In the genomic region with DNA sequence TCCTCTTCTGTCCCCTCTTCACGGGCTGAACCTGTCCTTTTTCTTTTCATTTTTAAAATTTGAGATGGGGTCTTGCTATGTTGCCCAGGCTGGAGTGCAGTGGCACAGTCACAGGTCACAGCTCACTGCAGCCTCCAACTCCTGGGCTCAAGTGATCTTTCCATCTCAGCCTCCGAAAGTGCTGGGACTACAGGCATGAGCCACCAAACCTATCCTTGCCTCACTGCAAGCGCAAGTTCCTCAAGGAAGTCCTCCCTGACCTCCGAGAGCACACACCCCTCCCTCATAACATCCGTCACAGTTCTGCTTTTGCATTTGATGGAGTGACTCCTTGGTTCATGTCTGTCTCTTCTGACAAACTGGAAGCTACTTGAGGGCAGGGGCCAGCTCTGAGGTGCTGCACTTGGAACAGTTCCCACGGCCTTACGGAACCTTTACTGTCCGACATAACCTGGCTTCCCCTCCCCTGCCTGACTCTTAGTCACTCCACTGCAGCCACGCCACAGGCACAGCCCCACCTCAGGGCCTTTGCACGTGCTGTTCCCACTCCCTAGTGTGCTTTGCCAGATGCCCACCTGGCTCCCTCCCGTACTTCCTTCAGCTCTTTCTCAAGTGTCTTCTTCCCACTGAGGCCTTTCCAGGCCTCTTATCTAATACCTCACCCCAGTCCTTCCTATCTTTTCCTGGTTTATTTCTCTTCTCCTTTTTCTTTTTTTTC, we compare ENCODE assay signal across 1 cellular context.
TF ChIP-seq lines count a peak whose summit lies in the region.

No MANE protein-coding gene starts in this region.

TF ChIP-seq in K562, 482 proteins besides CTCF, POLR2A, EP300 and RAD21 (continued from another document and continues in another):
- TF ChIP-seq, protein P1, sequence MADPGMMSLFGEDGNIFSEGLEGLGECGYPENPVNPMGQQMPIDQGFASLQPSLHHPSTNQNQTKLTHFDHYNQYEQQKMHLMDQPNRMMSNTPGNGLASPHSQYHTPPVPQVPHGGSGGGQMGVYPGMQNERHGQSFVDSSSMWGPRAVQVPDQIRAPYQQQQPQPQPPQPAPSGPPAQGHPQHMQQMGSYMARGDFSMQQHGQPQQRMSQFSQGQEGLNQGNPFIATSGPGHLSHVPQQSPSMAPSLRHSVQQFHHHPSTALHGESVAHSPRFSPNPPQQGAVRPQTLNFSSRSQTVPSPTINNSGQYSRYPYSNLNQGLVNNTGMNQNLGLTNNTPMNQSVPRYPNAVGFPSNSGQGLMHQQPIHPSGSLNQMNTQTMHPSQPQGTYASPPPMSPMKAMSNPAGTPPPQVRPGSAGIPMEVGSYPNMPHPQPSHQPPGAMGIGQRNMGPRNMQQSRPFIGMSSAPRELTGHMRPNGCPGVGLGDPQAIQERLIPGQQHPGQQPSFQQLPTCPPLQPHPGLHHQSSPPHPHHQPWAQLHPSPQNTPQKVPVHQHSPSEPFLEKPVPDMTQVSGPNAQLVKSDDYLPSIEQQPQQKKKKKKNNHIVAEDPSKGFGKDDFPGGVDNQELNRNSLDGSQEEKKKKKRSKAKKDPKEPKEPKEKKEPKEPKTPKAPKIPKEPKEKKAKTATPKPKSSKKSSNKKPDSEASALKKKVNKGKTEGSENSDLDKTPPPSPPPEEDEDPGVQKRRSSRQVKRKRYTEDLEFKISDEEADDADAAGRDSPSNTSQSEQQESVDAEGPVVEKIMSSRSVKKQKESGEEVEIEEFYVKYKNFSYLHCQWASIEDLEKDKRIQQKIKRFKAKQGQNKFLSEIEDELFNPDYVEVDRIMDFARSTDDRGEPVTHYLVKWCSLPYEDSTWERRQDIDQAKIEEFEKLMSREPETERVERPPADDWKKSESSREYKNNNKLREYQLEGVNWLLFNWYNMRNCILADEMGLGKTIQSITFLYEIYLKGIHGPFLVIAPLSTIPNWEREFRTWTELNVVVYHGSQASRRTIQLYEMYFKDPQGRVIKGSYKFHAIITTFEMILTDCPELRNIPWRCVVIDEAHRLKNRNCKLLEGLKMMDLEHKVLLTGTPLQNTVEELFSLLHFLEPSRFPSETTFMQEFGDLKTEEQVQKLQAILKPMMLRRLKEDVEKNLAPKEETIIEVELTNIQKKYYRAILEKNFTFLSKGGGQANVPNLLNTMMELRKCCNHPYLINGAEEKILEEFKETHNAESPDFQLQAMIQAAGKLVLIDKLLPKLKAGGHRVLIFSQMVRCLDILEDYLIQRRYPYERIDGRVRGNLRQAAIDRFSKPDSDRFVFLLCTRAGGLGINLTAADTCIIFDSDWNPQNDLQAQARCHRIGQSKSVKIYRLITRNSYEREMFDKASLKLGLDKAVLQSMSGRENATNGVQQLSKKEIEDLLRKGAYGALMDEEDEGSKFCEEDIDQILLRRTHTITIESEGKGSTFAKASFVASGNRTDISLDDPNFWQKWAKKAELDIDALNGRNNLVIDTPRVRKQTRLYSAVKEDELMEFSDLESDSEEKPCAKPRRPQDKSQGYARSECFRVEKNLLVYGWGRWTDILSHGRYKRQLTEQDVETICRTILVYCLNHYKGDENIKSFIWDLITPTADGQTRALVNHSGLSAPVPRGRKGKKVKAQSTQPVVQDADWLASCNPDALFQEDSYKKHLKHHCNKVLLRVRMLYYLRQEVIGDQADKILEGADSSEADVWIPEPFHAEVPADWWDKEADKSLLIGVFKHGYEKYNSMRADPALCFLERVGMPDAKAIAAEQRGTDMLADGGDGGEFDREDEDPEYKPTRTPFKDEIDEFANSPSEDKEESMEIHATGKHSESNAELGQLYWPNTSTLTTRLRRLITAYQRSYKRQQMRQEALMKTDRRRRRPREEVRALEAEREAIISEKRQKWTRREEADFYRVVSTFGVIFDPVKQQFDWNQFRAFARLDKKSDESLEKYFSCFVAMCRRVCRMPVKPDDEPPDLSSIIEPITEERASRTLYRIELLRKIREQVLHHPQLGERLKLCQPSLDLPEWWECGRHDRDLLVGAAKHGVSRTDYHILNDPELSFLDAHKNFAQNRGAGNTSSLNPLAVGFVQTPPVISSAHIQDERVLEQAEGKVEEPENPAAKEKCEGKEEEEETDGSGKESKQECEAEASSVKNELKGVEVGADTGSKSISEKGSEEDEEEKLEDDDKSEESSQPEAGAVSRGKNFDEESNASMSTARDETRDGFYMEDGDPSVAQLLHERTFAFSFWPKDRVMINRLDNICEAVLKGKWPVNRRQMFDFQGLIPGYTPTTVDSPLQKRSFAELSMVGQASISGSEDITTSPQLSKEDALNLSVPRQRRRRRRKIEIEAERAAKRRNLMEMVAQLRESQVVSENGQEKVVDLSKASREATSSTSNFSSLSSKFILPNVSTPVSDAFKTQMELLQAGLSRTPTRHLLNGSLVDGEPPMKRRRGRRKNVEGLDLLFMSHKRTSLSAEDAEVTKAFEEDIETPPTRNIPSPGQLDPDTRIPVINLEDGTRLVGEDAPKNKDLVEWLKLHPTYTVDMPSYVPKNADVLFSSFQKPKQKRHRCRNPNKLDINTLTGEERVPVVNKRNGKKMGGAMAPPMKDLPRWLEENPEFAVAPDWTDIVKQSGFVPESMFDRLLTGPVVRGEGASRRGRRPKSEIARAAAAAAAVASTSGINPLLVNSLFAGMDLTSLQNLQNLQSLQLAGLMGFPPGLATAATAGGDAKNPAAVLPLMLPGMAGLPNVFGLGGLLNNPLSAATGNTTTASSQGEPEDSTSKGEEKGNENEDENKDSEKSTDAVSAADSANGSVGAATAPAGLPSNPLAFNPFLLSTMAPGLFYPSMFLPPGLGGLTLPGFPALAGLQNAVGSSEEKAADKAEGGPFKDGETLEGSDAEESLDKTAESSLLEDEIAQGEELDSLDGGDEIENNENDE (IDR thresholded peaks at IDR 0.05; ENCODE audit: low read depth, low read length): no peak
- TF ChIP-seq ZBTB9 (CRISPR knock-in tag; IDR thresholded peaks at IDR 0.05) (no peak), ZEB2 (IDR thresholded peaks at IDR 0.05) (no peak), CBX3 (IDR thresholded peaks at IDR 0.05; ENCODE audit: borderline replicate concordance in 1 of 2, low read length in 2 of 2) (0 out of 3 replicates have a peak, but pooled peaks of 1 of the 2 experiments have one; percentile 44), PRDM10 (IDR thresholded peaks at IDR 0.05; ENCODE audit: partially characterized antibody) (no peak), ZNF282 (CRISPR knock-in tag; IDR thresholded peaks at IDR 0.05) (no peak), ZNF121 (CRISPR knock-in tag; conservative IDR thresholded peaks at IDR 0.05) (peak; percentile 100), ZNF140 (CRISPR knock-in tag; IDR thresholded peaks at IDR 0.05) (no peak), MEF2D (tag; conservative IDR thresholded peaks at IDR 0.05; ENCODE audit: low read depth) (no peak), JUNB (CRISPR knock-in tag; conservative IDR thresholded peaks at IDR 0.05) (no peak), SMAD1 (IDR thresholded peaks at IDR 0.05; ENCODE audit: low read depth, low read length, partially characterized antibody) (no peak), TEAD4 (IDR thresholded peaks at IDR 0.05; ENCODE audit: low read length) (no peak), TEAD4 (CRISPR knock-in tag; IDR thresholded peaks at IDR 0.05; ENCODE audit: borderline replicate concordance) (no peak), POLR2B (IDR thresholded peaks at IDR 0.05; ENCODE audit: low read depth, partially characterized antibody) (no peak), CEBPB (tag; IDR thresholded peaks at IDR 0.05) (no peak), NR2F6 (CRISPR knock-in tag; IDR thresholded peaks at IDR 0.05) (no peak), ZNF224 (CRISPR knock-in tag; IDR thresholded peaks at IDR 0.05) (no peak), MAZ (CRISPR knock-in tag; conservative IDR thresholded peaks at IDR 0.05 in 1 of 2, IDR thresholded peaks at IDR 0.05 in 1 of 2) (no peak), PHB (CRISPR knock-in tag; IDR thresholded peaks at IDR 0.05) (no peak), RBM14 (IDR thresholded peaks at IDR 0.05; ENCODE audit: borderline replicate concordance, insufficient read depth, low read depth, low read length) (no peak), NFYB (IDR thresholded peaks at IDR 0.05; ENCODE audit: extremely low read depth, insufficient read length) (no peak), CGGBP1 (CRISPR knock-in tag; IDR thresholded peaks at IDR 0.05) (no peak), XRCC4 (IDR thresholded peaks at IDR 0.05; ENCODE audit: extremely low read depth, insufficient read depth, insufficient read length) (no peak), FOXP1 (CRISPR knock-in tag; IDR thresholded peaks at IDR 0.05) (0 out of 2 replicates have a peak, but pooled peaks have one; percentile 39), ZFX (CRISPR knock-in tag; IDR thresholded peaks at IDR 0.05) (no peak), GATAD2B (IDR thresholded peaks at IDR 0.05; ENCODE audit: borderline replicate concordance) (no peak), HLTF (IDR thresholded peaks at IDR 0.05) (no peak), SNAPC5 (CRISPR knock-in tag; IDR thresholded peaks at IDR 0.05) (no peak), TRIM28 (IDR thresholded peaks at IDR 0.05) (peak; percentile 77), ZZZ3 (IDR thresholded peaks at IDR 0.05) (no peak)
- TF ChIP-seq, protein P2, sequence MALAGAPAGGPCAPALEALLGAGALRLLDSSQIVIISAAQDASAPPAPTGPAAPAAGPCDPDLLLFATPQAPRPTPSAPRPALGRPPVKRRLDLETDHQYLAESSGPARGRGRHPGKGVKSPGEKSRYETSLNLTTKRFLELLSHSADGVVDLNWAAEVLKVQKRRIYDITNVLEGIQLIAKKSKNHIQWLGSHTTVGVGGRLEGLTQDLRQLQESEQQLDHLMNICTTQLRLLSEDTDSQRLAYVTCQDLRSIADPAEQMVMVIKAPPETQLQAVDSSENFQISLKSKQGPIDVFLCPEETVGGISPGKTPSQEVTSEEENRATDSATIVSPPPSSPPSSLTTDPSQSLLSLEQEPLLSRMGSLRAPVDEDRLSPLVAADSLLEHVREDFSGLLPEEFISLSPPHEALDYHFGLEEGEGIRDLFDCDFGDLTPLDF (CRISPR knock-in tag; IDR thresholded peaks at IDR 0.05): no peak
- TF ChIP-seq, protein P3, sequence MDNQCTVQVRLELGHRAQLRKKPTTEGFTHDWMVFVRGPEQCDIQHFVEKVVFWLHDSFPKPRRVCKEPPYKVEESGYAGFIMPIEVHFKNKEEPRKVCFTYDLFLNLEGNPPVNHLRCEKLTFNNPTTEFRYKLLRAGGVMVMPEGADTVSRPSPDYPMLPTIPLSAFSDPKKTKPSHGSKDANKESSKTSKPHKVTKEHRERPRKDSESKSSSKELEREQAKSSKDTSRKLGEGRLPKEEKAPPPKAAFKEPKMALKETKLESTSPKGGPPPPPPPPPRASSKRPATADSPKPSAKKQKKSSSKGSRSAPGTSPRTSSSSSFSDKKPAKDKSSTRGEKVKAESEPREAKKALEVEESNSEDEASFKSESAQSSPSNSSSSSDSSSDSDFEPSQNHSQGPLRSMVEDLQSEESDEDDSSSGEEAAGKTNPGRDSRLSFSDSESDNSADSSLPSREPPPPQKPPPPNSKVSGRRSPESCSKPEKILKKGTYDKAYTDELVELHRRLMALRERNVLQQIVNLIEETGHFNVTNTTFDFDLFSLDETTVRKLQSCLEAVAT (IDR thresholded peaks at IDR 0.05): no peak
- TF ChIP-seq, protein P4, sequence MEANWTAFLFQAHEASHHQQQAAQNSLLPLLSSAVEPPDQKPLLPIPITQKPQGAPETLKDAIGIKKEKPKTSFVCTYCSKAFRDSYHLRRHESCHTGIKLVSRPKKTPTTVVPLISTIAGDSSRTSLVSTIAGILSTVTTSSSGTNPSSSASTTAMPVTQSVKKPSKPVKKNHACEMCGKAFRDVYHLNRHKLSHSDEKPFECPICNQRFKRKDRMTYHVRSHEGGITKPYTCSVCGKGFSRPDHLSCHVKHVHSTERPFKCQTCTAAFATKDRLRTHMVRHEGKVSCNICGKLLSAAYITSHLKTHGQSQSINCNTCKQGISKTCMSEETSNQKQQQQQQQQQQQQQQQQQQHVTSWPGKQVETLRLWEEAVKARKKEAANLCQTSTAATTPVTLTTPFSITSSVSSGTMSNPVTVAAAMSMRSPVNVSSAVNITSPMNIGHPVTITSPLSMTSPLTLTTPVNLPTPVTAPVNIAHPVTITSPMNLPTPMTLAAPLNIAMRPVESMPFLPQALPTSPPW (CRISPR knock-in tag; IDR thresholded peaks at IDR 0.05): no peak
- TF ChIP-seq, protein P5, sequence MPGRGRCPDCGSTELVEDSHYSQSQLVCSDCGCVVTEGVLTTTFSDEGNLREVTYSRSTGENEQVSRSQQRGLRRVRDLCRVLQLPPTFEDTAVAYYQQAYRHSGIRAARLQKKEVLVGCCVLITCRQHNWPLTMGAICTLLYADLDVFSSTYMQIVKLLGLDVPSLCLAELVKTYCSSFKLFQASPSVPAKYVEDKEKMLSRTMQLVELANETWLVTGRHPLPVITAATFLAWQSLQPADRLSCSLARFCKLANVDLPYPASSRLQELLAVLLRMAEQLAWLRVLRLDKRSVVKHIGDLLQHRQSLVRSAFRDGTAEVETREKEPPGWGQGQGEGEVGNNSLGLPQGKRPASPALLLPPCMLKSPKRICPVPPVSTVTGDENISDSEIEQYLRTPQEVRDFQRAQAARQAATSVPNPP (IDR thresholded peaks at IDR 0.05; ENCODE audit: borderline replicate concordance, insufficient read depth, insufficient read length): no peak
